9 cellular contexts compared by ENCODE assay signal in the genomic region with DNA sequence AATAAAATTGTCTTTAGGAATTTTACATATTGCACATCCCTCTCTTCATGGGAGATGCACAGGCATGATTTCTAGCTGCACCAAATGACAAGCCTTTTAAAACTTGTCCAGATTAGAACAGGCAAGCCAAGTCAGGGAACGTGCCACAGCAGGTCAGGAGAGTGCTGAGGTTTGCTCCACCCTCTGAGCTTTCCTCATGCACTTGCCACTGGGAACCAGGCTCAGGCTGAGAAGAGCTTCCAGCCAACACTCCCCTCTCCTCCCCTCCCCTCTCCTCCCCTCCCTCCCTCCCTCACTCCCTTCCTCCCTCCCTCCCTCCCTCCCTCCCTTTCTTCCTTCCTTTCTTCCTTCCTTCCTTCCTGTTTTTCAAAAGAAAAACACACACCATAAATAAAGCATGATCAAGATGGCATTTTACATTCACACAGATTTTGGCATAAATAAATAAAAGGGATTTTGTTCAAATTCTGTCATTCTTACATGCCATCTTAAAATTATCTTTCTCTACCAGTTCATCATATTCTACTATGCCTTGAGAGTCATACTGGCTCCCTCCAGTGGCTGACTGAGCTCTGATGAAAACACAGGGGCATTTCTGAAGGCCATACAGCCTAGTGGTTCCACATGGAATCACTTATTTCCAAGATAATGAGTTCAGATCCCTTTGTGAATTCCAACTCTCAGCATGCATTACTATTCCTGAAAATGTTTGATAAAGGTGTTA.
DNase-seq lines count a peak whose midpoint lies in the region; ATAC-seq and TF ChIP-seq lines count a peak whose summit lies in the region.
"Had no signal": no experiment of that assay in that cellular context is flagged by ENCODE, and none has a peak within 500 bp of the region (broad histone marks: within the 10 kb centered on the region; RNA-seq: fewer than 3 reads in every experiment).

No MANE protein-coding gene starts in this region.

- WGBS in esophagus squamous epithelium, 2 donors = 0 to 25% methylated on average over 1 of the region's 1 CpG

- H3K4me1 Mint-ChIP-seq in nephron = peaks cover 13% of the 10 kb centered on the region
- H3K4me1 Mint-ChIP-seq in activated T-cell treated with anti-CD3 and anti-CD28 coated beads, Interleukin-2, amount 50 U/mL, for 4 hours (ENCODE audit: low read depth) = no peaks in the 10 kb centered on the region

- H3K4me3 Mint-ChIP-seq in nephron = no peak overlapping the region
- H3K4me3 Mint-ChIP-seq in activated T-cell treated with anti-CD3 and anti-CD28 coated beads, Interleukin-2, amount 50 U/mL, for 4 hours = no peak overlapping the region
- H3K4me3 Mint-ChIP-seq: T-cell had no signal

- H3K27ac ChIP-seq in HL-60 (replicated peaks) (no peak overlapping the region), esophagus squamous epithelium (peak overlapping the region in 1 of 4 donors; percentile 32)

- no peaks in the 10 kb centered on the region for H3K9me3 Mint-ChIP-seq in nephron
- no peaks in the 10 kb centered on the region for H3K9me3 Mint-ChIP-seq in activated T-cell treated with anti-CD3 and anti-CD28 coated beads, Interleukin-2, amount 50 U/mL, for 4 hours
- H3K9me3 Mint-ChIP-seq: T-cell had no signal

- TF ChIP-seq CTCF in HL-60 (IDR thresholded peaks at IDR 0.05; ENCODE audit: insufficient read depth, low read length) (peak; percentile 27), esophagus squamous epithelium (IDR thresholded peaks at IDR 0.05) (peak in 5 of 6 experiments; percentile 53 to 89 (median 70)), nephron (IDR thresholded peaks at IDR 0.05; ENCODE audit: unreplicated experiment in 3 of 3) (peak; percentile 62 to 74 (median 69))

- intact Hi-C loops in esophagus squamous epithelium (cut with DNase I) = no loop called here

- H3K36me3 Mint-ChIP-seq in nephron (ENCODE audit: low read depth) = no peaks in the 10 kb centered on the region
- H3K36me3 Mint-ChIP-seq in activated T-cell treated with anti-CD3 and anti-CD28 coated beads, Interleukin-2, amount 50 U/mL, for 4 hours (ENCODE audit: insufficient read depth) = no peaks in the 10 kb centered on the region
- H3K36me3 Mint-ChIP-seq: T-cell had no signal

- DNase-seq in COR-L47 (lab: John Stamatoyannopoulos, UW) = peak; percentile 61
- peak in 1 of 2 experiments; percentile 30 for DNase-seq in HL-60 (ENCODE audit: low read depth in 1 of 2, low spot score in 1 of 2)
- peak; percentile 20 for DNase-seq in RPMI8226
- no peak for DNase-seq in esophagus squamous epithelium (lab: John Stamatoyannopoulos, UW)
- DNase-seq in activated T-cell treated with anti-CD3 and anti-CD28 coated beads, Interleukin-2, amount 50 U/mL, for 4 hours = no peak

- no peaks in the 10 kb centered on the region for H3K36me3 ChIP-seq in esophagus squamous epithelium

- H3K4me1 ChIP-seq in esophagus squamous epithelium = peaks cover 0 to 32% (median 3%) of the 10 kb centered on the region in 3 donors

- H3K4me3 ChIP-seq in HL-60 (replicated peaks; ENCODE audit: insufficient read depth, low read length) = no peak overlapping the region
- no peak overlapping the region for H3K4me3 ChIP-seq in esophagus squamous epithelium

- TF ChIP-seq POLR2A in esophagus squamous epithelium (IDR thresholded peaks at IDR 0.05) = no peak

- no peaks in the 10 kb centered on the region for H3K9me3 ChIP-seq in esophagus squamous epithelium

- H3K27me3 ChIP-seq in HL-60 (ENCODE audit: insufficient read depth, poor library complexity, severe bottlenecking) (peaks cover 2% of the 10 kb centered on the region), esophagus squamous epithelium (no peaks in the 10 kb centered on the region)

- no peak overlapping the region for H3K27ac Mint-ChIP-seq in nephron
- H3K27ac Mint-ChIP-seq: T-cell had no signal

- ATAC-seq in GM18907 (IDR thresholded peaks at IDR 0.05; ENCODE audit: unreplicated experiment) (peak; percentile 78), HG02588 (IDR thresholded peaks at IDR 0.05; ENCODE audit: unreplicated experiment) (no peak)
- no peak for ATAC-seq in activated T-cell treated with anti-CD3 and anti-CD28 coated beads, Interleukin-2, amount 50 U/mL, for 4 hours
- ATAC-seq: T-cell had no signal

- H3K27me3 Mint-ChIP-seq in nephron (ENCODE audit: low read depth) = no peaks in the 10 kb centered on the region
- H3K27me3 Mint-ChIP-seq in activated T-cell treated with anti-CD3 and anti-CD28 coated beads, Interleukin-2, amount 50 U/mL, for 4 hours (ENCODE audit: low read depth) = no peaks in the 10 kb centered on the region

Comparison
In these comparisons a context has a peak if more than half of its experiments do, and no peak if none do; other contexts are left out.
1. DNase-seq: peak in COR-L47 (single experiment) and RPMI8226 (single experiment); none in esophagus squamous epithelium (single experiment) and activated T-cell treated with anti-CD3 and anti-CD28 coated beads, Interleukin-2, amount 50 U/mL, for 4 hours (single experiment).
2. Peak in every context shown above with its lines, with median percentiles within 50 percentile points of each other: CTCF ChIP-seq.